In genomic region chr15:49315543-49315942, GRCh38 we compare ENCODE assay signal across 20 cellular contexts.
DNase-seq lines count a peak whose midpoint lies in the region; ATAC-seq and TF ChIP-seq lines count a peak whose summit lies in the region.
"Had no signal": no experiment of that assay in that cellular context is flagged by ENCODE, and none has a peak within 500 bp of the region (broad histone marks: within the 10 kb centered on the region; RNA-seq: fewer than 3 reads in every experiment).

No MANE protein-coding gene starts in this region.

- intact Hi-C loops in ascending aorta (cut with DNase I) = no loop called here

- peaks cover 0 to 4% of the 10 kb centered on the region in 2 donors for H3K9me3 Mint-ChIP-seq in activated T-cell treated with anti-CD3 and anti-CD28 coated beads, Interleukin-2, amount 50 U/mL, for 72 hours

- H3K27ac ChIP-seq in brain microvascular endothelial cell = no peak overlapping the region
- no peak overlapping the region for H3K27ac ChIP-seq in ascending aorta
- H3K27ac ChIP-seq in coronary artery = no peak overlapping the region
- H3K27ac ChIP-seq: dorsolateral prefrontal cortex, heart right ventricle, psoas muscle, SJSA1, transverse colon had no signal

- H3K4me1 Mint-ChIP-seq in activated T-cell treated with anti-CD3 and anti-CD28 coated beads, Interleukin-2, amount 50 U/mL, for 72 hours (ENCODE audit: low read depth) = peaks cover 5% of the 10 kb centered on the region

- in situ Hi-C loops in brain microvascular endothelial cell (cut with HindIII; ENCODE audit: low pct_ligation_motif_present, low sequenced_read_pairs) = no loop called here

- H3K27me3 ChIP-seq in H7 (ENCODE audit: control insufficient read depth, insufficient read depth, low read length) (no peaks in the 10 kb centered on the region), brain microvascular endothelial cell (replicated peaks) (no peaks in the 10 kb centered on the region), ascending aorta (no peaks in the 10 kb centered on the region)
- H3K27me3 ChIP-seq: dorsolateral prefrontal cortex, heart right ventricle, SJSA1, transverse colon had no signal

- ATAC-seq in HG03025 (IDR thresholded peaks at IDR 0.05; ENCODE audit: low FRiP score, unreplicated experiment) = no peak
- no peak for ATAC-seq in activated T-cell treated with anti-CD3 and anti-CD28 coated beads, Interleukin-2, amount 50 U/mL, for 72 hours (replicated peaks in 1 of 2)
- ATAC-seq: activated CD4-positive, alpha-beta T cell treated with anti-CD3 and anti-CD28 coated beads for 36 hours; psoas muscle had no signal

- no peaks in the 10 kb centered on the region for H3K4me1 ChIP-seq in ascending aorta
- H3K4me1 ChIP-seq: SJSA1 had no signal

- H3K4me3 Mint-ChIP-seq in activated T-cell treated with anti-CD3 and anti-CD28 coated beads, Interleukin-2, amount 50 U/mL, for 72 hours = no peak overlapping the region
- H3K4me3 Mint-ChIP-seq: activated CD4-positive, alpha-beta T cell treated with anti-CD3 and anti-CD28 coated beads for 36 hours; activated T-cell treated with anti-CD3 and anti-CD28 coated beads, Interleukin-2, amount 50 U/mL, for 24 hours had no signal

- peak; percentile 20 for DNase-seq in AG10803 (ENCODE audit: low read depth)
- DNase-seq in H7 = peak; percentile 24
- DNase-seq in brain microvascular endothelial cell = peak; percentile 4
- peak; percentile 53 for DNase-seq in iPS DF 4.7 (ENCODE audit: extremely low read depth, low spot score)
- DNase-seq in ascending aorta (ENCODE audit: low spot score in 2 of 2) = no peak
- no peak for DNase-seq in coronary artery (ENCODE audit: low spot score)
- no peak for DNase-seq in activated T-cell treated with anti-CD3 and anti-CD28 coated beads, Interleukin-2, amount 50 U/mL, for 72 hours
- DNase-seq: activated CD4-positive, alpha-beta T cell treated with anti-CD3 and anti-CD28 coated beads for 36 hours; activated naive CD4-positive, alpha-beta T cell; activated T-cell treated with anti-CD3 and anti-CD28 coated beads, Interleukin-2, amount 50 U/mL, for 24 hours; heart right ventricle; islet precursor cell; Karpas-422; psoas muscle; T-helper 2 cell; transverse colon had no signal

- H3K4me3 ChIP-seq in AG10803 (ENCODE audit: low read length) (no peak overlapping the region), H7 (ENCODE audit: insufficient read depth, low read depth, low read length) (no peak overlapping the region), brain microvascular endothelial cell (ENCODE audit: low read depth, low read length) (no peak overlapping the region), ascending aorta (no peak overlapping the region), coronary artery (no peak overlapping the region)
- H3K4me3 ChIP-seq: dorsolateral prefrontal cortex, heart right ventricle, lung, psoas muscle, SJSA1, transverse colon had no signal

- no peaks in the 10 kb centered on the region for H3K9me3 ChIP-seq in ascending aorta
- H3K9me3 ChIP-seq: heart right ventricle, psoas muscle, SJSA1, transverse colon had no signal

- H3K27ac Mint-ChIP-seq in activated T-cell treated with anti-CD3 and anti-CD28 coated beads, Interleukin-2, amount 50 U/mL, for 72 hours = no peak overlapping the region
- H3K27ac Mint-ChIP-seq: activated CD4-positive, alpha-beta T cell treated with anti-CD3 and anti-CD28 coated beads for 36 hours; activated T-cell treated with anti-CD3 and anti-CD28 coated beads, Interleukin-2, amount 50 U/mL, for 24 hours had no signal

- H3K36me3 ChIP-seq in H7 (replicated peaks; ENCODE audit: control insufficient read depth, insufficient read depth, low read length) (no peaks in the 10 kb centered on the region), brain microvascular endothelial cell (replicated peaks) (peaks cover 10% of the 10 kb centered on the region), ascending aorta (peaks cover 5 to 18% of the 10 kb centered on the region in 2 donors)

- H3K36me3 Mint-ChIP-seq in activated T-cell treated with anti-CD3 and anti-CD28 coated beads, Interleukin-2, amount 50 U/mL, for 72 hours (ENCODE audit: insufficient read depth in 2 of 2) = peaks cover 6 to 12% of the 10 kb centered on the region in 2 donors

- no peaks in the 10 kb centered on the region for H3K27me3 Mint-ChIP-seq in activated T-cell treated with anti-CD3 and anti-CD28 coated beads, Interleukin-2, amount 50 U/mL, for 72 hours (ENCODE audit: low read depth)
- H3K27me3 Mint-ChIP-seq: activated CD4-positive, alpha-beta T cell treated with anti-CD3 and anti-CD28 coated beads for 36 hours; activated T-cell treated with anti-CD3 and anti-CD28 coated beads, Interleukin-2, amount 50 U/mL, for 24 hours had no signal

- TF ChIP-seq CTCF in AG10803 (conservative IDR thresholded peaks at IDR 0.05; ENCODE audit: low read length) = no peak
- TF ChIP-seq CTCF in brain microvascular endothelial cell (IDR thresholded peaks at IDR 0.05; ENCODE audit: low read depth, low read length, missing control alignments) = no peak
- TF ChIP-seq CTCF in ascending aorta (IDR thresholded peaks at IDR 0.05) = no peak
- no peak for TF ChIP-seq CTCF in coronary artery (IDR thresholded peaks at IDR 0.05)

Comparison
In these comparisons a context has a peak if more than half of its experiments do, and no peak if none do; other contexts are left out.
1. DNase-seq: peak in AG10803 (single experiment), H7 (single experiment), brain microvascular endothelial cell (single experiment) and iPS DF 4.7 (single experiment); none in ascending aorta (0 of 2), coronary artery (single experiment) and activated T-cell treated with anti-CD3 and anti-CD28 coated beads, Interleukin-2, amount 50 U/mL, for 72 hours (0 of 2).